10 cellular contexts compared by ENCODE assay signal in genomic region chr5:140356878-140357730, GRCh38. TPM values are rescaled to one million over a fixed set of nuclear protein-coding genes. Genes with fewer than 3 reads are reported as not detected.
DNase-seq lines count a peak whose midpoint lies in the region; ATAC-seq and TF ChIP-seq lines count a peak whose summit lies in the region.
"Had no signal": no experiment of that assay in that cellular context is flagged by ENCODE, and none has a peak within 500 bp of the region (broad histone marks: within the 10 kb centered on the region; RNA-seq: fewer than 3 reads in every experiment).

No MANE protein-coding gene starts in this region.

- H3K4me3 ChIP-seq in mammary epithelial cell (replicated peaks in 1 of 3; ENCODE audit: insufficient read depth in 1 of 3, low read depth in 2 of 3, low read length in 3 of 3) (no peak overlapping the region), rectal smooth muscle tissue (ENCODE audit: low read length) (peak overlapping the region; percentile 30)

- H3K9ac ChIP-seq in mammary epithelial cell (ENCODE audit: insufficient read depth, low read length) (no peak overlapping the region), rectal smooth muscle tissue (ENCODE audit: low read length) (no peak overlapping the region)

- TF ChIP-seq CTCF in mammary epithelial cell (conservative IDR thresholded peaks at IDR 0.05 in 1 of 2, IDR thresholded peaks at IDR 0.05 in 1 of 2; ENCODE audit: extremely low read depth in 1 of 2, insufficient read depth in 1 of 2, low read depth in 1 of 2, low read length in 2 of 2) = no peak

- dilution Hi-C loops in mammary epithelial cell (cut with HindIII; ENCODE audit: low sequenced_read_pairs) = no loop called here

- H3K27me3 ChIP-seq in mammary epithelial cell (ENCODE audit: insufficient read depth, low read length) (no peaks in the 10 kb centered on the region), rectal smooth muscle tissue (ENCODE audit: control insufficient read depth, insufficient read depth, low read length) (no peaks in the 10 kb centered on the region)
- H3K27me3 ChIP-seq: sigmoid colon had no signal

- intact Hi-C loops in mammary epithelial cell (cut with micrococcal nuclease) = loop anchor here (1.0 to 5.0 kb wide), 4 partner anchors 9 to 282 kb away; no protein-coding TSS in a partner anchor

- ATAC-seq in HG03045 (IDR thresholded peaks at IDR 0.05; ENCODE audit: unreplicated experiment) = peak; percentile 28

- BruUV-seq in mammary epithelial cell (replicated peaks; lab: Mats Ljungman, UMichigan) = no TSS peak

- CTCF ChIA-PET in mammary epithelial cell (lab: Charles Lee; ENCODE audit: low non-redundant PET) = no interaction called here

- peak overlapping the region; percentile 54 for H2AFZ ChIP-seq in mammary epithelial cell (ENCODE audit: low read depth, low read length)

- H3K36me3 ChIP-seq in mammary epithelial cell (ENCODE audit: insufficient read depth, low read length) (no peaks in the 10 kb centered on the region), rectal smooth muscle tissue (ENCODE audit: control insufficient read depth, insufficient read depth, low read length) (no peaks in the 10 kb centered on the region)
- H3K36me3 ChIP-seq: sigmoid colon had no signal

- DNase-seq in NOMO-1 (lab: John Stamatoyannopoulos, UW; ENCODE audit: unreplicated experiment in 2 of 2) (peak; percentile 30 to 32), NOMO-1 treated with dmso at 0.1 percent for 144 hours (lab: John Stamatoyannopoulos, UW; ENCODE audit: unreplicated experiment) (no peak), mammary epithelial cell (no peak), NCI-H748 treated with DMSO at 0.1 percent for 48 hours (lab: John Stamatoyannopoulos, UW) (no peak), NCI-H2029 treated with DMSO at 0.1 percent for 48 hours (lab: John Stamatoyannopoulos, UW) (no peak)
- DNase-seq in activated CD8-positive, alpha-beta memory T cell treated with anti-CD3 and anti-CD28 coated beads, Interleukin-2, amount 50 U/mL, for 48 hours = no peak

- in situ Hi-C loops in mammary epithelial cell (cut with MboI; ENCODE audit: low sequenced_read_pairs in 2 of 2) = loop anchor here (5.0 to 25.0 kb wide), 4 partner anchors 115 to 270 kb away; partner anchors contain the start of gene CYSTM1 (in 2 of the 2)

- H3K27ac ChIP-seq in mammary epithelial cell (ENCODE audit: insufficient read depth, low read depth, low read length) (no peak overlapping the region), rectal smooth muscle tissue (ENCODE audit: low read depth, low read length) (no peak overlapping the region)
- H3K27ac ChIP-seq: 22Rv1 had no signal

- H4K20me1 ChIP-seq in mammary epithelial cell (ENCODE audit: insufficient read depth, low read length) = no peaks in the 10 kb centered on the region

- peak overlapping the region; percentile 64 for H3K4me2 ChIP-seq in mammary epithelial cell (ENCODE audit: insufficient read depth, low read depth, low read length)

- H3K4me1 ChIP-seq in mammary epithelial cell (ENCODE audit: insufficient read depth, low read length) (peaks cover 4% of the 10 kb centered on the region), rectal smooth muscle tissue (ENCODE audit: control insufficient read depth, insufficient read depth, low read length) (peaks cover 4% of the 10 kb centered on the region)

- H3K9me3 ChIP-seq in mammary epithelial cell (replicated peaks; ENCODE audit: insufficient read depth, low read length) = no peaks in the 10 kb centered on the region
- H3K9me3 ChIP-seq: sigmoid colon had no signal

- WGBS in mammary epithelial cell (ENCODE audit: low coverage, missing lambda C conversion rate) = 51% methylated on average over 8 of the region's 10 CpGs

- no peaks in the 10 kb centered on the region for H3K79me2 ChIP-seq in mammary epithelial cell (ENCODE audit: insufficient read depth, low read length)

RNA-seq across cellular contexts. Expression of gene SLC4A9, which starts 2.9 kb away (rescaled TPM):
- under 1 TPM; under 0.01 to 0.54 TPM for total RNA-seq in mammary epithelial cell
- 0.07 TPM for polyA plus RNA-seq in mammary epithelial cell
- not detected for polyA minus RNA-seq in mammary epithelial cell
- total RNA-seq: sigmoid colon had no signal

RNA-seq across cellular contexts. Expression of gene HBEGF, which starts 10.7 kb away (rescaled TPM):
- total RNA-seq in mammary epithelial cell = 100 to 1,000 TPM in 1 of 2 donors, 10 to 100 TPM in 1; 32.5 to 116 TPM
- polyA plus RNA-seq in mammary epithelial cell = 31.9 TPM
- polyA minus RNA-seq in mammary epithelial cell = 38.5 TPM

RNA-seq across cellular contexts. Expression of gene ANKHD1, which starts 44.5 kb away (rescaled TPM):
- total RNA-seq in mammary epithelial cell = 10 to 100 TPM; 61.2 to 83.3 TPM
- 33.0 TPM for polyA plus RNA-seq in mammary epithelial cell
- 131 TPM for polyA minus RNA-seq in mammary epithelial cell

RNA-seq across cellular contexts. Expression of gene PFDN1, which starts 54.2 kb away (rescaled TPM):
- 10 to 100 TPM; 64.0 to 65.0 TPM for total RNA-seq in mammary epithelial cell
- polyA plus RNA-seq in mammary epithelial cell = 92.4 TPM
- polyA minus RNA-seq in mammary epithelial cell = 130 TPM

Comparison
In these comparisons a context has a peak if more than half of its experiments do, and no peak if none do; other contexts are left out.
1. DNase-seq: peak in NOMO-1 (2 of 2); none in NOMO-1 treated with dmso at 0.1 percent for 144 hours (single experiment), mammary epithelial cell (single experiment), NCI-H748 treated with DMSO at 0.1 percent for 48 hours (single experiment), activated CD8-positive, alpha-beta memory T cell treated with anti-CD3 and anti-CD28 coated beads, Interleukin-2, amount 50 U/mL, for 48 hours (single experiment) and NCI-H2029 treated with DMSO at 0.1 percent for 48 hours (single experiment).